1 cellular context compared by ENCODE assay signal in the genomic region with DNA sequence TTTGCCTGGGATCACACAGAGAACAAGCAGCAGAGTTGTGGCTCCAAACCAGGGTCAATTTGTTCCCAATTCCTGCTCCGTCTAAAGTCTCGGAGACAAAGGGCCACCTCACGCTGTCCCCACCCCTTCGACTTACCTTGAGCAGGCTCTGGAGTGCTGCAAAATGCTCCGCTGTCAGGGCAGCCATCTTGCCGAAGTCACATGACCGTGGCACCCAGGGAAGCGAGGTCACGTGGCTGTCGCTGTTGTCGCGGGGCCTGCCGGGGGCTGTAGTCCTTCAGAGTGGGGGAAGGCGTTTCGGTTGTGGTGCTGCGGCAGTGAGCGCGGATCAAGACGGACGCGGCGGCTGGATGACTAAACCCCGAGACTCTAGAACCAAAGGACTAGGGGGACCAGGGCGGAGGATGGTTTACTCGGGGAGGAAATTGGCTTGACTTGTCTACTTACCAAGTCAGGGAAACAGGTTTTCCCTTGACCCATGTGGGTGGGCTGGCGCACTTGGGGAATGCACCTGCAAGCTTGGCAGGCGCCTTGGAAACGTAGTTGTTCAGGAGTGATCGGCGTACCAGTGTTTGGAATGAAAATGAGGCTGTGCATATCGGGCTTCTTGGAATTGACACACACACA.
TF ChIP-seq lines count a peak whose summit lies in the region.

A gene (minus strand): TSS at position 199 of the 627 bp plus-strand sequence. CDS start 12 bp downstream, at position 187.

TF ChIP-seq in HEK293, 187 proteins besides CTCF, POLR2A, EP300 and RAD21 (continued from another document):
- TF ChIP-seq, protein P1, sequence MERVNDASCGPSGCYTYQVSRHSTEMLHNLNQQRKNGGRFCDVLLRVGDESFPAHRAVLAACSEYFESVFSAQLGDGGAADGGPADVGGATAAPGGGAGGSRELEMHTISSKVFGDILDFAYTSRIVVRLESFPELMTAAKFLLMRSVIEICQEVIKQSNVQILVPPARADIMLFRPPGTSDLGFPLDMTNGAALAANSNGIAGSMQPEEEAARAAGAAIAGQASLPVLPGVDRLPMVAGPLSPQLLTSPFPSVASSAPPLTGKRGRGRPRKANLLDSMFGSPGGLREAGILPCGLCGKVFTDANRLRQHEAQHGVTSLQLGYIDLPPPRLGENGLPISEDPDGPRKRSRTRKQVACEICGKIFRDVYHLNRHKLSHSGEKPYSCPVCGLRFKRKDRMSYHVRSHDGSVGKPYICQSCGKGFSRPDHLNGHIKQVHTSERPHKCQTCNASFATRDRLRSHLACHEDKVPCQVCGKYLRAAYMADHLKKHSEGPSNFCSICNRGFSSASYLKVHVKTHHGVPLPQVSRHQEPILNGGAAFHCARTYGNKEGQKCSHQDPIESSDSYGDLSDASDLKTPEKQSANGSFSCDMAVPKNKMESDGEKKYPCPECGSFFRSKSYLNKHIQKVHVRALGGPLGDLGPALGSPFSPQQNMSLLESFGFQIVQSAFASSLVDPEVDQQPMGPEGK (tag by site-specific recombination; IDR thresholded peaks at IDR 0.05): no peak
- TF ChIP-seq KLF8 (tag by site-specific recombination; IDR thresholded peaks at IDR 0.05) (peak; percentile 64), HOXC10 (CRISPR knock-in tag; IDR thresholded peaks at IDR 0.05) (no peak), ZNF624 (tag by site-specific recombination; IDR thresholded peaks at IDR 0.05) (no peak), GLIS2 (tag by site-specific recombination; IDR thresholded peaks at IDR 0.05) (0 out of 2 replicates have a peak, but pooled peaks have one; percentile 55), ZNF394 (tag by site-specific recombination; IDR thresholded peaks at IDR 0.05; ENCODE audit: borderline replicate concordance) (peak; percentile 42; the same call in 1 of the 2 replicates), ZNF658 (tag by site-specific recombination; IDR thresholded peaks at IDR 0.05) (no peak), ZNF335 (tag by site-specific recombination; conservative IDR thresholded peaks at IDR 0.05) (peak; percentile 69), ZNF561 (tag by site-specific recombination; IDR thresholded peaks at IDR 0.05; ENCODE audit: borderline replicate concordance) (peak; percentile 70; the same call in 1 of the 2 replicates), ZNF549 (tag by site-specific recombination; IDR thresholded peaks at IDR 0.05) (no peak)
- TF ChIP-seq, protein P2, sequence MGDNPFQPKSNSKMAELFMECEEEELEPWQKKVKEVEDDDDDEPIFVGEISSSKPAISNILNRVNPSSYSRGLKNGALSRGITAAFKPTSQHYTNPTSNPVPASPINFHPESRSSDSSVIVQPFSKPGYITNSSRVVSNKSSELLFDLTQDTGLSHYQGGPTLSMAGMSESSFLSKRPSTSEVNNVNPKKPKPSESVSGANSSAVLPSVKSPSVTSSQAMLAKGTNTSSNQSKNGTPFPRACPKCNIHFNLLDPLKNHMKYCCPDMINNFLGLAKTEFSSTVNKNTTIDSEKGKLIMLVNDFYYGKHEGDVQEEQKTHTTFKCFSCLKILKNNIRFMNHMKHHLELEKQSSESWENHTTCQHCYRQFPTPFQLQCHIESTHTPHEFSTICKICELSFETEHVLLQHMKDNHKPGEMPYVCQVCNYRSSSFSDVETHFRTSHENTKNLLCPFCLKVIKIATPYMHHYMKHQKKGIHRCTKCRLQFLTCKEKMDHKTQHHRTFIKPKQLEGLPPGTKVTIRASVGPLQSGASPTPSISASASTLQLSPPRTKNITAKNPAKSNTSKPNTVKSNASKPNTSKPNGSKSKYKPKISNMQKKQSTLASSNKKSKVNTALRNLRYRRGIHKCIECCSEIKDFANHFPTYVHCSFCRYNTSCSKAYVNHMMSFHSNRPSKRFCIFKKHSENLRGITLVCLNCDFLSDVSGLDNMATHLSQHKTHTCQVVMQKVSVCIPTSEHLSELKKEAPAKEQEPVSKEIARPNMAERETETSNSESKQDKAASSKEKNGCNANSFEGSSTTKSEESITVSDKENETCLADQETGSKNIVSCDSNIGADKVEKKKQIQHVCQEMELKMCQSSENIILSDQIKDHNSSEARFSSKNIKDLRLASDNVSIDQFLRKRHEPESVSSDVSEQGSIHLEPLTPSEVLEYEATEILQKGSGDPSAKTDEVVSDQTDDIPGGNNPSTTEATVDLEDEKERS (tag by site-specific recombination; IDR thresholded peaks at IDR 0.05): no peak
